ENCODE assay signal across 1 cellular context in the genomic region with DNA sequence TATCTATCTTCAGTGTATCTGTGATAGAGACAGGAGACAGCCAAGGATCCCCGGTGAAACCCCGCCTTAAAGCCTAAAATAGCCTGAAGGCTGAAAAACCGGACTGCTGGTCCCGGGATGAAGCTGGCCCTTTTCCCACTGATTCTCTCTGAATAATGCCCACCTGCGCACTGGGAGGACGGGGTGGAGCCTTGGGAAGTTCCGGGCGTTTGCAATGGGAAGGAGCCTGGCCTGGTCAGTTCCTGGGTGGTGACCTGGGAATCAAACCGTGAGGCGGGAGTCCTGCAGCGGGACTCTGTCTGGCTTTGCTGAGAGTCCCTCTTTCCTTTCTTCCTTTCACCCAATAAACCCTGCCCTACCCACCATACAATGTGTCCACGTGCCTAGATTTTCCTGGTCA.
TF ChIP-seq lines count a peak whose summit lies in the region.

No MANE protein-coding gene starts in this region.

TF ChIP-seq in H1, 55 proteins besides CTCF, POLR2A, EP300 and RAD21:
- 0 out of 2 replicates have a peak, but pooled peaks have one; percentile 6 for TF ChIP-seq NRF1 (IDR thresholded peaks at IDR 0.05; ENCODE audit: low read depth, low read length)
- TF ChIP-seq TEAD4 (IDR thresholded peaks at IDR 0.05; ENCODE audit: low read depth, low read length): no peak
